In genomic region chr7:101780281-101780680, GRCh38 we compare ENCODE assay signal across 35 cellular contexts. TPM values are rescaled to one million over a fixed set of nuclear protein-coding genes. Genes with fewer than 3 reads are reported as not detected.
DNase-seq lines count a peak whose midpoint lies in the region; ATAC-seq, FAIRE-seq and TF ChIP-seq lines count a peak whose summit lies in the region.
"Had no signal": no experiment of that assay in that cellular context is flagged by ENCODE, and none has a peak within 500 bp of the region (broad histone marks: within the 10 kb centered on the region; RNA-seq: fewer than 3 reads in every experiment).

No MANE protein-coding gene starts in this region.

- TF ChIP-seq CTCF in HepG2 (CRISPR knock-in tag; IDR thresholded peaks at IDR 0.05) (no peak), right lobe of liver (IDR thresholded peaks at IDR 0.05) (no peak), K562 (IDR thresholded peaks at IDR 0.05 in 2 of 3, conservative IDR thresholded peaks at IDR 0.05 in 1 of 3; ENCODE audit: insufficient read depth in 2 of 3, low read depth in 1 of 3, low read length in 3 of 3) (no peak), H1 (IDR thresholded peaks at IDR 0.05; ENCODE audit: control extremely low read depth in 1 of 3, insufficient read depth in 1 of 3, low read depth in 1 of 3, low read length in 3 of 3) (no peak)

- H3K4ac ChIP-seq in H1 (replicated peaks; ENCODE audit: insufficient read length, low read depth, low read length) (no peak overlapping the region), neuronal stem cell (ENCODE audit: low read length) (peak overlapping the region; percentile 68)

- DNase-seq in HepG2 (ENCODE audit: low spot score) (no peak), right lobe of liver (no peak), K562 (ENCODE audit: extremely low read depth in 1 of 4, low spot score in 3 of 4) (no peak), H1 (ENCODE audit: low read depth in 1 of 2, low spot score in 2 of 2) (no peak), neuronal stem cell (ENCODE audit: low spot score) (no peak), COLO668 (lab: John Stamatoyannopoulos, UW; ENCODE audit: unreplicated experiment) (no peak), posterior cingulate gyrus (no peak), activated T-cell treated with anti-CD3 and anti-CD28 coated beads for 4 hours (no peak)
- DNase-seq: 8988T; ACHN; AML-193; BE2C; C1 segment of cervical spinal cord; Caco-2; Calu3; CD4-positive, alpha-beta memory T cell; CD4-positive, alpha-beta T cell; CD4-positive, CD25-positive, alpha-beta regulatory T cell; CD8-positive, alpha-beta memory T cell; CD8-positive, alpha-beta T cell; COR-L47; DMS 273 treated with DMSO at 0.1 percent for 48 hours; DMS153; DMS53; DMS79; DMS79 treated with DMSO at 0.1 percent for 48 hours; DND-41; EL had no signal

- H2AK5ac ChIP-seq in H1 (ENCODE audit: low read depth, low read length): no peak overlapping the region; the same call in 1 of the 2 replicates
- no peak overlapping the region for H2AK5ac ChIP-seq in neuronal stem cell (ENCODE audit: low read depth, low read length)

- H4K8ac ChIP-seq in H1 (ENCODE audit: extremely low read depth, insufficient read depth, low read length) (no peak overlapping the region; the same call in 1 of the 2 replicates), neuronal stem cell (ENCODE audit: low read depth, low read length) (no peak overlapping the region)

- H3K27me3 ChIP-seq in HepG2 (ENCODE audit: control insufficient read depth in 1 of 2, insufficient read depth in 2 of 2, low read length in 2 of 2) (peaks cover 4 to 26% of the 10 kb centered on the region in 2 experiments; a peak in 4 of 5 replicates), right lobe of liver (no peaks in the 10 kb centered on the region), K562 (ENCODE audit: control insufficient read depth in 2 of 2, insufficient read depth in 2 of 2, low read length in 2 of 2) (peaks cover 38 to 59% of the 10 kb centered on the region in 2 experiments), H1 (replicated peaks in 1 of 4; ENCODE audit: control insufficient read depth in 3 of 4, extremely low read depth in 1 of 4, insufficient read depth in 3 of 4, low read length in 3 of 4) (no peaks in the 10 kb centered on the region; a peak in 1 of 7 replicates), neuronal stem cell (ENCODE audit: control insufficient read depth in 3 of 3, insufficient read depth in 3 of 3, low read depth in 1 of 3, low read length in 3 of 3) (peaks cover 0 to 14% (median 0%) of the 10 kb centered on the region in 3 experiments)
- H3K27me3 ChIP-seq: BE2C; BLaER1; BLaER1 treated with 17β-estradiol and CSF1 and Interleukin-3, amounts not matched to agents 10 nM and 100 nM had no signal

- TF ChIP-seq RAD21 in HepG2 (CRISPR knock-in tag; IDR thresholded peaks at IDR 0.05): no peak
- no peak for TF ChIP-seq RAD21 in K562 (CRISPR knock-in tag; conservative IDR thresholded peaks at IDR 0.05 in 1 of 2, IDR thresholded peaks at IDR 0.05 in 1 of 2)
- no peak for TF ChIP-seq RAD21 in H1 (IDR thresholded peaks at IDR 0.05 in 1 of 2, conservative IDR thresholded peaks at IDR 0.05 in 1 of 2; ENCODE audit: low read depth in 2 of 2, low read length in 2 of 2)

- H3K9ac ChIP-seq in HepG2 (ENCODE audit: insufficient read depth, low read depth, low read length): no peak overlapping the region
- no peak overlapping the region for H3K9ac ChIP-seq in K562 (ENCODE audit: insufficient read depth in 1 of 2, low read depth in 2 of 2, low read length in 2 of 2)
- H3K9ac ChIP-seq in H1 (replicated peaks in 1 of 4; ENCODE audit: extremely low read depth in 1 of 4, low read depth in 3 of 4, low read length in 3 of 4): no peak overlapping the region
- H3K9ac ChIP-seq in neuronal stem cell (ENCODE audit: low read depth, low read length, poor library complexity): no peak overlapping the region
- H3K9ac ChIP-seq: BLaER1; BLaER1 treated with 17β-estradiol and CSF1 and Interleukin-3, amounts not matched to agents 10 nM and 100 nM had no signal

- no peak overlapping the region for H3K4me3 ChIP-seq in HepG2 (replicated peaks in 1 of 3; ENCODE audit: insufficient read depth in 1 of 3, low read depth in 2 of 3, low read length in 3 of 3)
- no peak overlapping the region for H3K4me3 ChIP-seq in right lobe of liver
- no peak overlapping the region for H3K4me3 ChIP-seq in K562
- H3K4me3 ChIP-seq in H1 (ENCODE audit: extremely low read depth in 1 of 4, insufficient read depth in 2 of 4, low read depth in 3 of 4, low read length in 4 of 4): no peak overlapping the region
- H3K4me3 ChIP-seq in neuronal stem cell (ENCODE audit: low read length in 2 of 2): no peak overlapping the region
- H3K4me3 ChIP-seq: A549; BLaER1; BLaER1 treated with 17β-estradiol and CSF1 and Interleukin-3, amounts not matched to agents 10 nM and 100 nM had no signal

- H3K36me3 ChIP-seq in HepG2 (replicated peaks in 1 of 2; ENCODE audit: control insufficient read depth in 1 of 2, insufficient read depth in 2 of 2, low read length in 2 of 2): no peaks in the 10 kb centered on the region
- H3K36me3 ChIP-seq in right lobe of liver: no peaks in the 10 kb centered on the region
- H3K36me3 ChIP-seq in K562 (ENCODE audit: control insufficient read depth, insufficient read depth, low read length): no peaks in the 10 kb centered on the region
- no peaks in the 10 kb centered on the region for H3K36me3 ChIP-seq in H1 (ENCODE audit: control insufficient read depth in 2 of 4, insufficient read depth in 4 of 4, low read length in 3 of 4)
- no peaks in the 10 kb centered on the region for H3K36me3 ChIP-seq in neuronal stem cell (replicated peaks in 1 of 2; ENCODE audit: control insufficient read depth in 2 of 2, insufficient read depth in 2 of 2, low read length in 2 of 2)
- H3K36me3 ChIP-seq: BE2C; BLaER1; BLaER1 treated with 17β-estradiol and CSF1 and Interleukin-3, amounts not matched to agents 10 nM and 100 nM had no signal

- H2AFZ ChIP-seq in HepG2 (ENCODE audit: low read length) (no peak overlapping the region), K562 (ENCODE audit: low read depth, low read length) (no peak overlapping the region), H1 (ENCODE audit: low read length) (no peak overlapping the region), neuronal stem cell (ENCODE audit: low read length) (no peak overlapping the region)

- no TSS peak for BruUV-seq in HepG2 (replicated peaks; lab: Mats Ljungman, UMichigan)
- BruUV-seq in K562 (replicated peaks; lab: Mats Ljungman, UMichigan): no TSS peak

- H3K9me3 ChIP-seq in HepG2 (ENCODE audit: low read length): no peaks in the 10 kb centered on the region
- no peaks in the 10 kb centered on the region for H3K9me3 ChIP-seq in right lobe of liver
- H3K9me3 ChIP-seq in K562 (replicated peaks; ENCODE audit: control insufficient read depth, insufficient read depth, low read depth, low read length): no peaks in the 10 kb centered on the region
- no peaks in the 10 kb centered on the region for H3K9me3 ChIP-seq in H1 (ENCODE audit: insufficient read depth in 2 of 2, low read depth in 1 of 2, low read length in 1 of 2)
- H3K9me3 ChIP-seq in neuronal stem cell (replicated peaks in 1 of 2; ENCODE audit: control insufficient read depth in 2 of 2, insufficient read depth in 1 of 2, low read depth in 1 of 2, low read length in 2 of 2): no peaks in the 10 kb centered on the region
- H3K9me3 ChIP-seq: A549; BE2C; BLaER1; BLaER1 treated with 17β-estradiol and CSF1 and Interleukin-3, amounts not matched to agents 10 nM and 100 nM; Caco-2 had no signal

- intact Hi-C loops in HepG2 (cut with micrococcal nuclease; ENCODE audit: unreplicated experiment) (no loop called here), right lobe of liver (cut with DNase I) (no loop called here), K562 (cut with micrococcal nuclease) (no loop called here), posterior cingulate gyrus (cut with DNase I) (no loop called here)

- H3K4me2 ChIP-seq in HepG2 (ENCODE audit: low read depth, low read length) (no peak overlapping the region), K562 (ENCODE audit: insufficient read depth, low read length) (no peak overlapping the region), H1 (ENCODE audit: insufficient read depth in 1 of 2, low read depth in 2 of 2, low read length in 2 of 2) (no peak overlapping the region), neuronal stem cell (ENCODE audit: insufficient read depth, low read length, poor library complexity, severe bottlenecking) (no peak overlapping the region)
- H3K4me2 ChIP-seq: A549; BLaER1; BLaER1 treated with 17β-estradiol and CSF1 and Interleukin-3, amounts not matched to agents 10 nM and 100 nM had no signal

- H2BK12ac ChIP-seq in H1 (ENCODE audit: low read depth, low read length): peak overlapping the region; percentile 68; the same call in 1 of the 2 replicates
- no peak overlapping the region for H2BK12ac ChIP-seq in neuronal stem cell (ENCODE audit: low read length)

- H3K79me2 ChIP-seq in HepG2 (ENCODE audit: insufficient read depth, low read length): no peaks in the 10 kb centered on the region
- H3K79me2 ChIP-seq in K562 (ENCODE audit: control insufficient read depth, insufficient read depth, low read length): no peaks in the 10 kb centered on the region
- no peaks in the 10 kb centered on the region for H3K79me2 ChIP-seq in H1 (ENCODE audit: control insufficient read depth in 1 of 2, insufficient read depth in 2 of 2, low read length in 2 of 2)

- H3K4me1 ChIP-seq in HepG2 (ENCODE audit: insufficient read depth, low read length): peaks cover 17% of the 10 kb centered on the region
- peaks cover 0 to 7% (median 0%) of the 10 kb centered on the region in 4 donors for H3K4me1 ChIP-seq in right lobe of liver
- H3K4me1 ChIP-seq in K562 (replicated peaks in 1 of 2; ENCODE audit: control insufficient read depth in 2 of 2, insufficient read depth in 2 of 2, low read length in 2 of 2): peaks cover 0 to 6% of the 10 kb centered on the region in 2 experiments; a peak in 2 of 5 replicates
- H3K4me1 ChIP-seq in H1 (replicated peaks in 1 of 4; ENCODE audit: control insufficient read depth in 3 of 4, insufficient read depth in 4 of 4, low read length in 3 of 4): no peaks in the 10 kb centered on the region; a peak in 1 of 7 replicates
- H3K4me1 ChIP-seq in neuronal stem cell (ENCODE audit: control insufficient read depth in 2 of 2, insufficient read depth in 1 of 2, low read depth in 1 of 2, low read length in 2 of 2): peaks cover 0 to 2% of the 10 kb centered on the region in 2 donors
- H3K4me1 ChIP-seq: A549, BE2C had no signal

- H4K20me1 ChIP-seq in HepG2 (ENCODE audit: insufficient read depth, low read length) (no peaks in the 10 kb centered on the region), K562 (replicated peaks; ENCODE audit: control insufficient read depth, insufficient read depth, low read length) (no peaks in the 10 kb centered on the region; the same call in 1 of the 2 replicates), H1 (replicated peaks in 1 of 2; ENCODE audit: control insufficient read depth in 1 of 2, insufficient read depth in 2 of 2, low read length in 2 of 2) (no peaks in the 10 kb centered on the region)
- H4K20me1 ChIP-seq: BLaER1; BLaER1 treated with 17β-estradiol and CSF1 and Interleukin-3, amounts not matched to agents 10 nM and 100 nM had no signal

- no peak overlapping the region for H4K5ac ChIP-seq in H1 (ENCODE audit: insufficient read length, low read depth, low read length)

- no peak overlapping the region for H4K91ac ChIP-seq in H1 (replicated peaks; ENCODE audit: insufficient read length, low read length)
- no peak overlapping the region for H4K91ac ChIP-seq in neuronal stem cell (ENCODE audit: low read depth, low read length, poor library complexity)

- in situ Hi-C loops in HepG2 (cut with HindIII; ENCODE audit: extremely low pct_ligation_motif_present, low pct_unique_long_range_greater_than_20kb) (no loop called here), K562 (cut with MboI) (no loop called here)

- H3K18ac ChIP-seq in H1 (ENCODE audit: extremely low read depth, low read length) (no peak overlapping the region; the same call in 1 of the 2 replicates), neuronal stem cell (ENCODE audit: low read length) (peak overlapping the region; percentile 60)

- no peak overlapping the region for H2BK15ac ChIP-seq in H1 (ENCODE audit: low read length)
- H2BK15ac ChIP-seq in neuronal stem cell (ENCODE audit: low read length): no peak overlapping the region

- no peaks in the 10 kb centered on the region for H3K79me1 ChIP-seq in H1 (ENCODE audit: low read depth, low read length)
- H3K79me1 ChIP-seq in neuronal stem cell (ENCODE audit: low read depth, low read length): no peaks in the 10 kb centered on the region

- no peak overlapping the region for H3K14ac ChIP-seq in H1 (ENCODE audit: insufficient read length)
- no peak overlapping the region for H3K14ac ChIP-seq in neuronal stem cell (ENCODE audit: low read length)

- H3K23me2 ChIP-seq in H1 (ENCODE audit: low read depth, low read length): no peaks in the 10 kb centered on the region

- H2BK20ac ChIP-seq in H1 (ENCODE audit: low read length): no peak overlapping the region

- no peak overlapping the region for H2BK120ac ChIP-seq in H1 (replicated peaks; ENCODE audit: low read depth, low read length)
- H2BK120ac ChIP-seq in neuronal stem cell (ENCODE audit: low read depth, low read length): no peak overlapping the region

- H3K23ac ChIP-seq in H1 (ENCODE audit: insufficient read length) (no peak overlapping the region), neuronal stem cell (ENCODE audit: low read depth, low read length, poor library complexity) (peak overlapping the region; percentile 90)

- no peaks in the 10 kb centered on the region for H3K9me1 ChIP-seq in K562 (ENCODE audit: control insufficient read depth, insufficient read depth, low read length)

- FAIRE-seq in HepG2 (lab: Jason Lieb, UNC) (no peak), K562 (lab: Jason Lieb, UNC) (no peak), H1 (lab: Jason Lieb, UNC) (no peak)
- FAIRE-seq: A204.1, A549, D721Med had no signal

- WGBS in HepG2 (ENCODE audit: low lambda C conversion rate): 0% methylated on average over 2 of the region's 3 CpGs
- 65% methylated on average over 3 of the region's 3 CpGs for WGBS in right lobe of liver (ENCODE audit: insufficient coverage, low coverage, low lambda C conversion rate, missing lambda C conversion rate)
- 3% methylated on average over 3 of the region's 3 CpGs for WGBS in K562 (ENCODE audit: insufficient coverage, low coverage, missing lambda C conversion rate)
- 100% methylated on average over 3 of the region's 3 CpGs; no CpG with 5 or more reads in 1 of the 2 experiments for WGBS in H1 (ENCODE audit: extremely low coverage in 1 of 2, insufficient coverage in 1 of 2, insufficient read length in 1 of 2, insufficient replicate concordance in 2 of 2, low coverage in 1 of 2, low lambda C conversion rate in 2 of 2, missing lambda C conversion rate in 1 of 2), 2 experiments
- no CpG with 5 or more reads among the region's 3 CpGs for WGBS in neuronal stem cell (ENCODE audit: extremely low coverage in 2 of 2, insufficient read length in 2 of 2, insufficient replicate concordance in 1 of 2), 2 donors

- no peak overlapping the region for H3K56ac ChIP-seq in H1 (replicated peaks; ENCODE audit: insufficient read length, low read depth, low read length)

- CTCF ChIA-PET in HepG2 (lab: Yijun Ruan, JAX; ENCODE audit: low intra/inter-chr PET ratio, low total read pairs): no interaction called here
- CTCF ChIA-PET in K562 (lab: Yijun Ruan, JAX; ENCODE audit: low intra/inter-chr PET ratio): no interaction called here
- CTCF ChIA-PET in H1 (lab: Charles Lee; ENCODE audit: partially characterized antibody): interaction anchor here (1.2 kb wide), 1 partner anchor 97 kb away, joined by 3 read pairs; no protein-coding TSS in a partner anchor

- POLR2A ChIA-PET in HepG2 (lab: Yijun Ruan, JAX): no interaction called here
- POLR2A ChIA-PET in K562 (lab: Yijun Ruan, JAX): no interaction called here
- POLR2A ChIA-PET in H1 (lab: Charles Lee; ENCODE audit: partially characterized antibody): no interaction called here

- no peak overlapping the region for H3K27ac ChIP-seq in HepG2 (ENCODE audit: extremely low read length, insufficient read depth, low read length)
- H3K27ac ChIP-seq in right lobe of liver: no peak overlapping the region
- H3K27ac ChIP-seq in K562 (ENCODE audit: extremely low read depth, low read depth, low read length): no peak overlapping the region
- no peak overlapping the region for H3K27ac ChIP-seq in H1 (ENCODE audit: low read depth, low read length)
- H3K27ac ChIP-seq in neuronal stem cell (replicated peaks; ENCODE audit: low read length): no peak overlapping the region
- H3K27ac ChIP-seq: 22Rv1; A549; BLaER1; BLaER1 treated with 17β-estradiol and CSF1 and Interleukin-3, amounts not matched to agents 10 nM and 100 nM; C4-2B had no signal

- TF ChIP-seq POLR2A in HepG2 (IDR thresholded peaks at IDR 0.05; ENCODE audit: insufficient read depth in 1 of 2, low read depth in 2 of 2, low read length in 2 of 2) (no peak), right lobe of liver (IDR thresholded peaks at IDR 0.05) (no peak), K562 (conservative IDR thresholded peaks at IDR 0.05) (no peak), H1 (IDR thresholded peaks at IDR 0.05; ENCODE audit: control extremely low read depth in 1 of 2, low read depth in 2 of 2, low read length in 2 of 2) (no peak)

- TF ChIP-seq EP300 in HepG2 (IDR thresholded peaks at IDR 0.05; ENCODE audit: low read depth in 2 of 2, low read length in 2 of 2) (no peak), HepG2 (CRISPR knock-in tag; IDR thresholded peaks at IDR 0.05; ENCODE audit: borderline replicate concordance) (no peak), K562 (IDR thresholded peaks at IDR 0.05; ENCODE audit: low read length) (no peak), H1 (IDR thresholded peaks at IDR 0.05; ENCODE audit: borderline replicate concordance in 1 of 2, low read depth in 2 of 2, low read length in 2 of 2) (no peak)

- ATAC-seq in HepG2 (no peak), right lobe of liver (no peak), K562 (no peak)
- ATAC-seq: A549; CD8-positive, alpha-beta T cell had no signal

- H2BK5ac ChIP-seq in H1 (ENCODE audit: low read depth, low read length) (no peak overlapping the region), neuronal stem cell (ENCODE audit: low read length) (no peak overlapping the region)

RNA-seq across cellular contexts. Expression of gene CUX1, which starts 37.1 kb away (rescaled TPM):
- total RNA-seq in HepG2 (2016; rRNA removed; fragmentation: Illumina TruSeq; extraction: Trizol) (13.7 and 21.7 TPM in 2 replicates), right lobe of liver (10 to 100 TPM; 34.3 to 53.1 (median 40.6) TPM), K562 (2014; rRNA removed) (25.2 and 34.2 TPM in 2 replicates), K562 (2014; rRNA removed; fragmentation: Illumina TruSeq; extraction: Trizol) (33.0 and 41.3 TPM in 2 replicates), K562 (2015; rRNA removed; fragmentation: Illumina TruSeq; extraction: Trizol) (25.2 and 26.2 TPM in 2 replicates), K562 (2021) (52.9 and 55.3 TPM in 2 replicates)
- total RNA-seq in HepG2 (2016; cell fraction: cytosol; rRNA removed; fragmentation: Illumina TruSeq; extraction: Trizol; ENCODE audit: low read depth): 11.4 and 13.0 TPM in 2 replicates
- total RNA-seq in HepG2 (2016; cell fraction: insoluble cytoplasmic fraction; rRNA removed; fragmentation: Illumina TruSeq; extraction: Trizol): 13.2 and 19.0 TPM in 2 replicates
- 12.9 and 17.8 TPM in 2 replicates for total RNA-seq in HepG2 (2016; cell fraction: membrane; rRNA removed; fragmentation: Illumina TruSeq; extraction: Trizol)
- 34.3 and 34.4 TPM in 2 replicates for total RNA-seq in HepG2 (2016; cell fraction: nucleus; rRNA removed; fragmentation: Illumina TruSeq; extraction: Trizol)
- polyA plus RNA-seq in HepG2 (2011; rRNA removed) (14.9 and 17.8 TPM in 2 replicates), K562 (2011; rRNA removed) (9.6 and 13.0 TPM in 2 replicates), K562 (2014; fragmentation: Illumina TruSeq; extraction: Trizol) (31.9 and 32.2 TPM in 2 replicates), K562 (2014; fragmentation: Nextera tagmentation; extraction: Ambion mirVana) (1 to 10 TPM; 3.6 to 6.7 TPM), K562 (2014; rRNA removed) (21.4 and 24.7 TPM in 2 replicates), H1 (2011; rRNA removed) (21.6 and 33.1 TPM in 2 replicates)
- polyA plus RNA-seq in HepG2 (2011; cell fraction: cytosol; rRNA removed): 11.7 and 14.5 TPM in 2 replicates
- 19.5 and 20.4 TPM in 2 replicates for polyA plus RNA-seq in HepG2 (2011; cell fraction: nucleus; rRNA removed)
- 17.6 and 19.7 TPM in 2 replicates for polyA plus RNA-seq in HepG2 (2012)
- polyA plus RNA-seq in HepG2 (2016; cell fraction: cytosol; fragmentation: Illumina TruSeq; extraction: Trizol; ENCODE audit: low read depth): 7.4 and 8.5 TPM in 2 replicates
- polyA plus RNA-seq in HepG2 (2016; cell fraction: insoluble cytoplasmic fraction; fragmentation: Illumina TruSeq; extraction: Trizol; ENCODE audit: low read depth): 16.3 and 20.7 TPM in 2 replicates
- polyA plus RNA-seq in HepG2 (2016; cell fraction: membrane; fragmentation: Illumina TruSeq; extraction: Trizol; ENCODE audit: low read depth): 17.8 and 18.3 TPM in 2 replicates
- 20.0 and 22.4 TPM in 2 replicates for polyA plus RNA-seq in HepG2 (2016; cell fraction: nucleus; fragmentation: Illumina TruSeq; extraction: Trizol; ENCODE audit: insufficient read depth, low read depth)
- polyA minus RNA-seq in HepG2 (2011; rRNA and poly(A)+ RNA removed; ENCODE audit: low replicate concordance): 17.5 and 23.0 TPM in 2 replicates
- 9.6 and 10.6 TPM in 2 replicates for polyA minus RNA-seq in HepG2 (2011; cell fraction: cytosol; rRNA and poly(A)+ RNA removed)
- polyA minus RNA-seq in HepG2 (2011; cell fraction: nucleus; rRNA and poly(A)+ RNA removed): 65.1 and 68.5 TPM in 2 replicates
- 271 and 342 TPM in 2 replicates for total RNA-seq in K562 (2011; cell fraction: chromatin; rRNA removed; ENCODE audit: low replicate concordance)
- 121 and 144 TPM in 2 replicates for total RNA-seq in K562 (2011; cell fraction: nucleolus; rRNA removed)
- total RNA-seq in K562 (2011; cell fraction: nucleoplasm; rRNA removed): 169 and 178 TPM in 2 replicates
- polyA plus RNA-seq in K562 (2011; cell fraction: cytosol; rRNA removed): 9.5 and 20.1 TPM in 2 replicates
- 8.9 and 14.8 TPM in 2 replicates for polyA plus RNA-seq in K562 (2011; cell fraction: nucleus; rRNA removed)
- polyA plus RNA-seq in K562 (2012): 27.5 and 61.2 TPM in 2 replicates
- polyA minus RNA-seq in K562 (2011; rRNA and poly(A)+ RNA removed): 33.4 and 37.2 TPM in 2 replicates
- 13.4 and 20.4 TPM in 2 replicates for polyA minus RNA-seq in K562 (2011; cell fraction: cytosol; rRNA and poly(A)+ RNA removed)
- 30.6 and 60.0 TPM in 2 replicates for polyA minus RNA-seq in K562 (2011; cell fraction: nucleus; rRNA and poly(A)+ RNA removed)
- 53.8 and 65.9 TPM in 2 replicates for total RNA-seq in H1 (2021; fragmentation: NEBNext Ultra II Directional; extraction: Animal tissue kit (Norgen Biotek cat#: 25700))
- polyA plus RNA-seq in H1 (2011; cell fraction: cytosol; rRNA removed): 17.0 TPM
- polyA plus RNA-seq in H1 (2011; cell fraction: nucleus; rRNA removed): 36.0 TPM
- polyA plus RNA-seq in H1 (2012, experiment 1 of 2): 21.0 to 31.0 TPM (median 29.1 TPM) in 4 replicates
- 18.8 TPM for polyA plus RNA-seq in H1 (2012, experiment 2 of 2)
- polyA plus RNA-seq in H1 (2013, experiment 1 of 2): 32.6 TPM
- 35.1 TPM for polyA plus RNA-seq in H1 (2013, experiment 2 of 2)
- 34.6 and 44.1 TPM in 2 replicates for polyA minus RNA-seq in H1 (2011; rRNA and poly(A)+ RNA removed)
- 30.0 TPM for polyA minus RNA-seq in H1 (2011; cell fraction: cytosol; rRNA and poly(A)+ RNA removed)
- 71.2 TPM for polyA minus RNA-seq in H1 (2011; cell fraction: nucleus; rRNA and poly(A)+ RNA removed)
- polyA plus RNA-seq in neuronal stem cell (2013, experiment 1 of 2): 47.3 TPM
- polyA plus RNA-seq in neuronal stem cell (2013, experiment 2 of 2): 46.1 TPM

Comparison
In these comparisons a context has a peak if more than half of its experiments do, and no peak if none do; other contexts are left out.
1. Of the 241 proteins assayed by ChIP-seq in both HepG2 and K562: peak only in HepG2: MNT; only in K562: none; in both: none; in neither: 240.